ENCODE assay signal across 1 cellular context in the genomic region with DNA sequence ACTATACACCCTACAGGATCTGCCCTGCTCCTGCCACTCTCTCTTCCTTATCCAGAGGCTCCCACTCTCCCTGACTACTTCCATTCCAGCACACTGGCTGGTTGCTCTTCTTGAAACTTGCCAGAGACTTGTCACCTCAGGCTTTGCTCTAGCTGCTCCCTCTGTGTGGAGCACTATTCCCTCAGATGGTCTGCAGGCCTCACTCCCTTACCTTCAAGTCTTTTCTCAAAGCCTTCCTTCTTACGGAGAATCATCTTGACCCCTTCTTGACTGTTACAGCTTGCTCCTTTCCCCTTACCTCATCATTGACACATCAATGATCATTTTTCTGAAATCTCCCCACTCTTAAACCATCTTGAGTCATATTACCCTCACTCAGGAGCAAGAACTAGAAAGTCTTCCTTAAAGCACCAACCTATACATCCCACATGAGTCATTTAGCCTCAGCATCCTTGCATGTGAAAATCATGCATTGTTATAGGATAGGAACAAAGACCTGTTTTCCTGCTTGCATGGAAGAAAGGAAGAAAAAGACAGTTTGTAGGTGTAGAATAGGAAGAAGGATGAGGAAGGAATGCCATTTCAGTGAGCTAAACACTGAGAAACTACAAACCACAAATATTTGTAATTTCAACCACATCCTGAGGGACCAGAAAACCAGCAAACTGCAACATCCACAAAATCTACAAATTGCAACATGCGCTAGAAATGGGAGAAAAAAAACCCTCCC.
TF ChIP-seq lines count a peak whose summit lies in the region.

No MANE protein-coding gene starts in this region.

TF ChIP-seq in HepG2, 621 proteins besides CTCF, POLR2A, EP300 and RAD21 (continued from another document):
- TF ChIP-seq, protein P1, sequence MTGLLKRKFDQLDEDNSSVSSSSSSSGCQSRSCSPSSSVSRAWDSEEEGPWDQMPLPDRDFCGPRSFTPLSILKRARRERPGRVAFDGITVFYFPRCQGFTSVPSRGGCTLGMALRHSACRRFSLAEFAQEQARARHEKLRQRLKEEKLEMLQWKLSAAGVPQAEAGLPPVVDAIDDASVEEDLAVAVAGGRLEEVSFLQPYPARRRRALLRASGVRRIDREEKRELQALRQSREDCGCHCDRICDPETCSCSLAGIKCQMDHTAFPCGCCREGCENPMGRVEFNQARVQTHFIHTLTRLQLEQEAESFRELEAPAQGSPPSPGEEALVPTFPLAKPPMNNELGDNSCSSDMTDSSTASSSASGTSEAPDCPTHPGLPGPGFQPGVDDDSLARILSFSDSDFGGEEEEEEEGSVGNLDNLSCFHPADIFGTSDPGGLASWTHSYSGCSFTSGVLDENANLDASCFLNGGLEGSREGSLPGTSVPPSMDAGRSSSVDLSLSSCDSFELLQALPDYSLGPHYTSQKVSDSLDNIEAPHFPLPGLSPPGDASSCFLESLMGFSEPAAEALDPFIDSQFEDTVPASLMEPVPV (CRISPR knock-in tag; IDR thresholded peaks at IDR 0.05), result no peak
- TF ChIP-seq HDAC6 (IDR thresholded peaks at IDR 0.05; ENCODE audit: low read depth, low read length), result no peak
- no peak for TF ChIP-seq TP53 (CRISPR knock-in tag; conservative IDR thresholded peaks at IDR 0.05)
- TF ChIP-seq, protein P2, sequence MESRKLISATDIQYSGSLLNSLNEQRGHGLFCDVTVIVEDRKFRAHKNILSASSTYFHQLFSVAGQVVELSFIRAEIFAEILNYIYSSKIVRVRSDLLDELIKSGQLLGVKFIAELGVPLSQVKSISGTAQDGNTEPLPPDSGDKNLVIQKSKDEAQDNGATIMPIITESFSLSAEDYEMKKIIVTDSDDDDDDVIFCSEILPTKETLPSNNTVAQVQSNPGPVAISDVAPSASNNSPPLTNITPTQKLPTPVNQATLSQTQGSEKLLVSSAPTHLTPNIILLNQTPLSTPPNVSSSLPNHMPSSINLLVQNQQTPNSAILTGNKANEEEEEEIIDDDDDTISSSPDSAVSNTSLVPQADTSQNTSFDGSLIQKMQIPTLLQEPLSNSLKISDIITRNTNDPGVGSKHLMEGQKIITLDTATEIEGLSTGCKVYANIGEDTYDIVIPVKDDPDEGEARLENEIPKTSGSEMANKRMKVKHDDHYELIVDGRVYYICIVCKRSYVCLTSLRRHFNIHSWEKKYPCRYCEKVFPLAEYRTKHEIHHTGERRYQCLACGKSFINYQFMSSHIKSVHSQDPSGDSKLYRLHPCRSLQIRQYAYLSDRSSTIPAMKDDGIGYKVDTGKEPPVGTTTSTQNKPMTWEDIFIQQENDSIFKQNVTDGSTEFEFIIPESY (CRISPR knock-in tag; IDR thresholded peaks at IDR 0.05), result no peak
TF ChIP-seq in HepG2: peak in this region for 0.
